ENCODE assay signal across 1 cellular context in genomic region chr1:46411601-46412341, GRCh38.
TF ChIP-seq lines count a peak whose summit lies in the region.

No MANE protein-coding gene starts in this region.

TF ChIP-seq in IMR-90, 13 proteins besides CTCF, POLR2A, EP300 and RAD21:
- TF ChIP-seq SMC3 (IDR thresholded peaks at IDR 0.05; ENCODE audit: low read depth, low read length) (no peak), RCOR1 (IDR thresholded peaks at IDR 0.05; ENCODE audit: insufficient replicate concordance, low read length) (no peak), NFE2L2 (IDR thresholded peaks at IDR 0.05; ENCODE audit: low read depth, low read length) (no peak), BHLHE40 (IDR thresholded peaks at IDR 0.05; ENCODE audit: low read depth, low read length) (no peak), MXI1 (IDR thresholded peaks at IDR 0.05; ENCODE audit: borderline replicate concordance, low read depth, low read length) (no peak), MAZ (IDR thresholded peaks at IDR 0.05; ENCODE audit: borderline replicate concordance, low read depth, low read length) (no peak), MAFK (IDR thresholded peaks at IDR 0.05; ENCODE audit: low read depth, low read length) (no peak), CEBPB (IDR thresholded peaks at IDR 0.05; ENCODE audit: low read depth, low read length) (no peak), CHD1 (IDR thresholded peaks at IDR 0.05; ENCODE audit: low read depth, low read length) (no peak), USF2 (IDR thresholded peaks at IDR 0.05; ENCODE audit: low read depth, low read length) (no peak), RFX5 (IDR thresholded peaks at IDR 0.05; ENCODE audit: low read depth, low read length) (no peak)
- TF ChIP-seq, protein P1, sequence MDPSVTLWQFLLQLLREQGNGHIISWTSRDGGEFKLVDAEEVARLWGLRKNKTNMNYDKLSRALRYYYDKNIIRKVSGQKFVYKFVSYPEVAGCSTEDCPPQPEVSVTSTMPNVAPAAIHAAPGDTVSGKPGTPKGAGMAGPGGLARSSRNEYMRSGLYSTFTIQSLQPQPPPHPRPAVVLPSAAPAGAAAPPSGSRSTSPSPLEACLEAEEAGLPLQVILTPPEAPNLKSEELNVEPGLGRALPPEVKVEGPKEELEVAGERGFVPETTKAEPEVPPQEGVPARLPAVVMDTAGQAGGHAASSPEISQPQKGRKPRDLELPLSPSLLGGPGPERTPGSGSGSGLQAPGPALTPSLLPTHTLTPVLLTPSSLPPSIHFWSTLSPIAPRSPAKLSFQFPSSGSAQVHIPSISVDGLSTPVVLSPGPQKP (IDR thresholded peaks at IDR 0.05; ENCODE audit: borderline replicate concordance, low read depth, low read length) = no peak
TF ChIP-seq in IMR-90: peak in this region for 0.
